ENCODE assay signal across 2 cellular contexts in genomic region chr17:64732336-64733006, GRCh38.
A peak's percentile ranks its signal among the peaks of the same experiment; 100 is the strongest.
TF ChIP-seq lines count a peak whose summit lies in the region.

No MANE protein-coding gene starts in this region.

TF ChIP-seq in A549, 52 proteins besides CTCF, POLR2A, EP300 and RAD21:
- no peak for TF ChIP-seq CBX2 (IDR thresholded peaks at IDR 0.05; ENCODE audit: borderline replicate concordance, low read depth)
- TF ChIP-seq JUNB (IDR thresholded peaks at IDR 0.05), result 0 out of 2 replicates have a peak, but pooled peaks have one; percentile 22
- TF ChIP-seq, protein P1, sequence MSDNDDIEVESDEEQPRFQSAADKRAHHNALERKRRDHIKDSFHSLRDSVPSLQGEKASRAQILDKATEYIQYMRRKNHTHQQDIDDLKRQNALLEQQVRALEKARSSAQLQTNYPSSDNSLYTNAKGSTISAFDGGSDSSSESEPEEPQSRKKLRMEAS (IDR thresholded peaks at IDR 0.05), result peak; percentile 65; the same call in 1 of the 2 replicates
- TF ChIP-seq ZC3H11A (IDR thresholded peaks at IDR 0.05), result no peak
- TF ChIP-seq PHF8 (IDR thresholded peaks at IDR 0.05; ENCODE audit: borderline replicate concordance, low read depth), result no peak
- TF ChIP-seq BHLHE40 (IDR thresholded peaks at IDR 0.05; ENCODE audit: low read depth, low read length), result no peak
- TF ChIP-seq GATA3 (IDR thresholded peaks at IDR 0.05; ENCODE audit: borderline replicate concordance), result peak; percentile 56; the same call in 1 of the 2 replicates
- TF ChIP-seq, protein P2, sequence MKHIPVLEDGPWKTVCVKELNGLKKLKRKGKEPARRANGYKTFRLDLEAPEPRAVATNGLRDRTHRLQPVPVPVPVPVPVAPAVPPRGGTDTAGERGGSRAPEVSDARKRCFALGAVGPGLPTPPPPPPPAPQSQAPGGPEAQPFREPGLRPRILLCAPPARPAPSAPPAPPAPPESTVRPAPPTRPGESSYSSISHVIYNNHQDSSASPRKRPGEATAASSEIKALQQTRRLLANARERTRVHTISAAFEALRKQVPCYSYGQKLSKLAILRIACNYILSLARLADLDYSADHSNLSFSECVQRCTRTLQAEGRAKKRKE (CRISPR knock-in tag; IDR thresholded peaks at IDR 0.05; ENCODE audit: low read depth), result peak; percentile 31; the same call in 1 of the 2 replicates
- 0 out of 2 replicates have a peak, but pooled peaks have one; percentile 32 for TF ChIP-seq FOSL2 (IDR thresholded peaks at IDR 0.05)
- peak; percentile 61 for TF ChIP-seq FOSL2 (CRISPR knock-in tag; IDR thresholded peaks at IDR 0.05)
- TF ChIP-seq JUN (IDR thresholded peaks at IDR 0.05), result peak in 1 of 2 experiments; percentile 40; a peak in 1 of 5 replicates
- TF ChIP-seq HOXA7 (CRISPR knock-in tag; IDR thresholded peaks at IDR 0.05), result no peak
- TF ChIP-seq MAZ (IDR thresholded peaks at IDR 0.05; ENCODE audit: borderline replicate concordance, low read depth, low read length), result no peak
TF ChIP-seq in A549: peak in this region for 6.

TF ChIP-seq in IMR-90, 13 proteins besides CTCF, POLR2A, EP300 and RAD21:
- TF ChIP-seq FOS (IDR thresholded peaks at IDR 0.05; ENCODE audit: low read depth, low read length) (no peak), MXI1 (IDR thresholded peaks at IDR 0.05; ENCODE audit: borderline replicate concordance, low read depth, low read length) (peak; percentile 27; the same call in 1 of the 2 replicates)
